In the genomic region with DNA sequence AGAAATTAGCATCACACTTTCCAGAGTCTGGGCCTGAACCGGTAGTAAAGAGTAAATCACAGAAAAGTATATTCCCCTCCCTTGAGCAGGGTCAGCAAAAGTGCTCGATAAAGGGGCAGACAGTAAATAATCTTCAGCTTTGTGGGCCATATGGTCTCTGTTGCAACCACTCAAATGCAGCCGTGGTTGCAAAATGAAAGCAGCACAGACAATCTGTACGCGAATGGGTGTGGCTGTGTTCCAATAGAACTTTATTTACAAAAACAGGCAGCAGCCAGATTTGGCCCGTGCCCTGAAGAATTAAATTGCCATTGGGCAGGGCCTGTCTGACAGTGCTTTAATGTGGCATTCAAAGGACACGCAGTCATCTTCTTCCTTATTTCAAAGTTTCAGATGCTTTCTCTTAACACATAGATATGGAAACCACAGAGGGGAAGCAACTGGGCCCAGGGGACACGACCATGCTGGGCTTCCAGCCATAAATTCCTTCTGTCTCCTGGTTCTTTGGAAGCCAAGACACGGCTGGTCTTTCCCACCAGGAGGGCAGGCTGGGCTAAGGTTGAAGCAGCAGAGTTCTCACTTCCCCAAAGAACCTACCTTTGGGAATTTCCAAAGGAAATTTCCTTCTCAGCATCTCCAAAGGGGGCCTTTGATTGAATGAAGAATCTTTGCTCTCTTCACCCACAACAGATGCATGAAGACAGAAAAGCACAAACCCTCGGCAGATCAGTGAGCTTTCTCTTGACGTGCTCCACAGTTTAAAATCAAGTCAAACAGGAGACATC, we compare ENCODE assay signal across 8 cellular contexts.
DNase-seq lines count a peak whose midpoint lies in the region; ATAC-seq, FAIRE-seq and TF ChIP-seq lines count a peak whose summit lies in the region.

No MANE protein-coding gene starts in this region.

- H3K9me3 ChIP-seq in GM12878 (replicated peaks; ENCODE audit: control insufficient read depth, insufficient read depth, low read length) = no peaks in the 10 kb centered on the region; the same call in 2 of the 3 replicates
- no peaks in the 10 kb centered on the region for H3K9me3 ChIP-seq in lower lobe of right lung

- no peaks in the 10 kb centered on the region for H3K36me3 Mint-ChIP-seq in activated CD8-positive, alpha-beta memory T cell treated with anti-CD3 and anti-CD28 coated beads, Interleukin-2, amount 10 ng/mL, durations not matched to agents 7 days and 5 days

- RAD21 ChIA-PET in GM12878 (lab: Charles Lee; ENCODE audit: unreplicated experiment) = no interaction called here

- H3K4me2 ChIP-seq in GM12878 (ENCODE audit: control insufficient read depth, insufficient read depth) = peak overlapping the region; percentile 17

- SMC1A ChIA-PET in GM12878 (lab: Charles Lee; ENCODE audit: uncharacterized antibody, unreplicated experiment) = interaction anchor here (0.9 kb wide), 1 partner anchor 167 kb away, joined by 3 read pairs; no protein-coding TSS in a partner anchor

- no peak overlapping the region for H2AFZ ChIP-seq in GM12878 (ENCODE audit: control insufficient read depth, low read depth, low read length)

- FAIRE-seq in GM12878 (lab: Jason Lieb, UNC) = no peak

- H3K27me3 Mint-ChIP-seq in activated CD8-positive, alpha-beta memory T cell treated with anti-CD3 and anti-CD28 coated beads, Interleukin-2, amount 10 ng/mL, durations not matched to agents 7 days and 5 days = peaks cover 8% of the 10 kb centered on the region

- no TSS peak for BruUV-seq in GM12878 (replicated peaks; lab: Mats Ljungman, UMichigan)

- 14% methylated on average over 11 of the region's 11 CpGs for WGBS in GM12878 (ENCODE audit: insufficient coverage, insufficient replicate concordance, low lambda C conversion rate, missing lambda C conversion rate)

- TF ChIP-seq CTCF in GM12878 (IDR thresholded peaks at IDR 0.05 in 2 of 3, conservative IDR thresholded peaks at IDR 0.05 in 1 of 3; ENCODE audit: control insufficient read depth in 2 of 3, extremely low read depth in 1 of 3, insufficient read depth in 1 of 3, low read depth in 3 of 3, low read length in 3 of 3) (no peak), lower lobe of right lung (IDR thresholded peaks at IDR 0.05) (no peak)

- no peaks in the 10 kb centered on the region for H3K79me2 ChIP-seq in GM12878 (ENCODE audit: control insufficient read depth, insufficient read depth, low read length)

- TF ChIP-seq EP300 in GM12878 (IDR thresholded peaks at IDR 0.05; ENCODE audit: borderline replicate concordance in 1 of 2, control insufficient read depth in 1 of 2, low read depth in 2 of 2, low read length in 2 of 2) = no peak

- H3K36me3 ChIP-seq in GM12878 (ENCODE audit: control insufficient read depth in 2 of 2, insufficient read depth in 2 of 2, low read length in 1 of 2) (no peaks in the 10 kb centered on the region), lower lobe of right lung (no peaks in the 10 kb centered on the region)

- CTCF ChIA-PET in activated CD8-positive, alpha-beta memory T cell treated with anti-CD3 and anti-CD28 coated beads, Interleukin-2, amount 10 ng/mL, durations not matched to agents 7 days and 5 days (lab: Charles Lee) = no interaction called here
- CTCF ChIA-PET in GM12878 (lab: Yijun Ruan, JAX) = interaction anchor here (1.3 kb wide), 1 partner anchor 9 kb away, joined by 5 read pairs; no protein-coding TSS in a partner anchor

- peaks cover 29% of the 10 kb centered on the region for H3K4me1 ChIP-seq in GM12878 (ENCODE audit: control insufficient read depth, insufficient read depth, low read length)
- H3K4me1 ChIP-seq in lower lobe of right lung = peaks cover 61% of the 10 kb centered on the region

- intact Hi-C loops in GM12878 (cut with micrococcal nuclease; ENCODE audit: unreplicated experiment) = loop anchor here (5.0 kb wide), 1 partner anchor 548 kb away; no protein-coding TSS in a partner anchor
- intact Hi-C loops in lower lobe of right lung (cut with DNase I) = no loop called here

- peaks cover 18% of the 10 kb centered on the region for H3K4me1 Mint-ChIP-seq in activated CD8-positive, alpha-beta memory T cell treated with anti-CD3 and anti-CD28 coated beads, Interleukin-2, amount 10 ng/mL, durations not matched to agents 7 days and 5 days

- no peak for DNase-seq in activated CD8-positive, alpha-beta memory T cell treated with anti-CD3 and anti-CD28 coated beads, Interleukin-2, amount 10 ng/mL, durations not matched to agents 7 days and 5 days
- no peak for DNase-seq in activated CD8-positive, alpha-beta memory T cell treated with anti-CD3 and anti-CD28 coated beads for 24 hours
- DNase-seq in NCI-H226 (peak; percentile 11), GM12878 (ENCODE audit: low read depth, low spot score) (no peak), lower lobe of right lung (peak; percentile 55), NCI-H1417 treated with DMSO at 0.1 percent for 48 hours (lab: John Stamatoyannopoulos, UW) (no peak)
- no peak for DNase-seq in activated CD4-positive, alpha-beta T cell treated with anti-CD3 and anti-CD28 coated beads, Interleukin-2, amount 50 U/mL, for 1 hour

- H3K27me3 ChIP-seq in GM12878 (replicated peaks in 1 of 2; ENCODE audit: control insufficient read depth in 2 of 2, insufficient read depth in 2 of 2, low read length in 1 of 2) (no peaks in the 10 kb centered on the region), lower lobe of right lung (ENCODE audit: low read depth) (no peaks in the 10 kb centered on the region)

- no peaks in the 10 kb centered on the region for H3K9me3 Mint-ChIP-seq in activated CD8-positive, alpha-beta memory T cell treated with anti-CD3 and anti-CD28 coated beads, Interleukin-2, amount 10 ng/mL, durations not matched to agents 7 days and 5 days (ENCODE audit: low read depth)

- H3K4me3 Mint-ChIP-seq in activated CD8-positive, alpha-beta memory T cell treated with anti-CD3 and anti-CD28 coated beads, Interleukin-2, amount 10 ng/mL, durations not matched to agents 7 days and 5 days = peak overlapping the region; percentile 2

- in situ Hi-C loops in GM12878 (cut with MboI) = no loop called here

- H3K27ac ChIP-seq in GM12878 (ENCODE audit: control insufficient read depth, insufficient read depth) (no peak overlapping the region), lower lobe of right lung (peak overlapping the region; percentile 61)

- no peak overlapping the region for H3K27ac Mint-ChIP-seq in activated CD8-positive, alpha-beta memory T cell treated with anti-CD3 and anti-CD28 coated beads, Interleukin-2, amount 10 ng/mL, durations not matched to agents 7 days and 5 days

- TF ChIP-seq RAD21 in GM12878 (IDR thresholded peaks at IDR 0.05; ENCODE audit: insufficient read depth, low read depth, low read length) = no peak

- no peak for ATAC-seq in activated CD8-positive, alpha-beta memory T cell treated with anti-CD3 and anti-CD28 coated beads, Interleukin-2, amount 10 ng/mL, durations not matched to agents 7 days and 5 days
- ATAC-seq in GM12878 (peak; percentile 87), lower lobe of right lung (peak; percentile 53 to 76), GM21360 (IDR thresholded peaks at IDR 0.05; ENCODE audit: unreplicated experiment) (no peak)

- TF ChIP-seq POLR2A in GM12878 (IDR thresholded peaks at IDR 0.05; ENCODE audit: low read depth, low read length) = no peak

- no peaks in the 10 kb centered on the region for H4K20me1 ChIP-seq in GM12878 (ENCODE audit: control insufficient read depth, insufficient read depth)

- no peak overlapping the region for H3K4me3 ChIP-seq in GM12878
- peak overlapping the region; percentile 18 for H3K4me3 ChIP-seq in lower lobe of right lung

- POLR2A ChIA-PET in GM12878 (lab: Charles Lee) = no interaction called here

- no peak overlapping the region for H3K9ac ChIP-seq in GM12878 (ENCODE audit: control insufficient read depth, insufficient read depth, low read length)

TF ChIP-seq in GM12878, 131 proteins besides CTCF, POLR2A, EP300 and RAD21 (continues in another document):
- TF ChIP-seq, protein P1, sequence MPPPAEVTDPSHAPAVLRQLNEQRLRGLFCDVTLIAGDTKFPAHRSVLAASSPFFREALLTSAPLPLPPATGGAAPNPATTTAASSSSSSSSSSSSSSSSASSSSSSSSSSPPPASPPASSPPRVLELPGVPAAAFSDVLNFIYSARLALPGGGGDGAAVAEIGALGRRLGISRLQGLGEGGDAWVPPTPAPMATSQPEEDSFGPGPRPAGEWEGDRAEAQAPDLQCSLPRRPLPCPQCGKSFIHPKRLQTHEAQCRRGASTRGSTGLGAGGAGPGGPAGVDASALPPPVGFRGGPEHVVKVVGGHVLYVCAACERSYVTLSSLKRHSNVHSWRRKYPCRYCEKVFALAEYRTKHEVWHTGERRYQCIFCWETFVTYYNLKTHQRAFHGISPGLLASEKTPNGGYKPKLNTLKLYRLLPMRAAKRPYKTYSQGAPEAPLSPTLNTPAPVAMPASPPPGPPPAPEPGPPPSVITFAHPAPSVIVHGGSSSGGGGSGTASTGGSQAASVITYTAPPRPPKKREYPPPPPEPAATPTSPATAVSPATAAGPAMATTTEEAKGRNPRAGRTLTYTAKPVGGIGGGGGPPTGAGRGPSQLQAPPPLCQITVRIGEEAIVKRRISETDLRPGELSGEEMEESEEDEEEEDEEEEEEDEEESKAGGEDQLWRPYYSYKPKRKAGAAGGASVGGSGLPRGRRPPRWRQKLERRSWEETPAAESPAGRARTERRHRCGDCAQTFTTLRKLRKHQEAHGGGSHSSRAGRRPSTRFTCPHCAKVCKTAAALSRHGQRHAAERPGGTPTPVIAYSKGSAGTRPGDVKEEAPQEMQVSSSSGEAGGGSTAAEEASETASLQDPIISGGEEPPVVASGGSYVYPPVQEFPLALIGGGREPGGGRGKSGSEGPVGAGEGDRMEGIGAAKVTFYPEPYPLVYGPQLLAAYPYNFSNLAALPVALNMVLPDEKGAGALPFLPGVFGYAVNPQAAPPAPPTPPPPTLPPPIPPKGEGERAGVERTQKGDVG (CRISPR knock-in tag; IDR thresholded peaks at IDR 0.05) = no peak
- peak; percentile 40 to 80; a peak in 3 of 4 replicates for TF ChIP-seq BHLHE40 (IDR thresholded peaks at IDR 0.05; ENCODE audit: borderline replicate concordance in 1 of 2, low read depth in 2 of 2, low read length in 1 of 2)
- peak in 1 of 2 experiments; percentile 43; a peak in 1 of 4 replicates for TF ChIP-seq ETV6 (conservative IDR thresholded peaks at IDR 0.05 in 1 of 2, IDR thresholded peaks at IDR 0.05 in 1 of 2; ENCODE audit: borderline replicate concordance in 1 of 2, low read depth in 1 of 2)
- peak; percentile 73 for TF ChIP-seq IKZF1 (conservative IDR thresholded peaks at IDR 0.05)
- TF ChIP-seq ESRRA (IDR thresholded peaks at IDR 0.05; ENCODE audit: low read length) = no peak
- TF ChIP-seq YY1 (IDR thresholded peaks at IDR 0.05; ENCODE audit: low read depth, low read length) = 0 out of 2 replicates have a peak, but pooled peaks have one; percentile 14

Comparison
In these comparisons a context has a peak if more than half of its experiments do, and no peak if none do; other contexts are left out.
1. ATAC-seq: peak in GM12878 (single experiment) and lower lobe of right lung (2 of 2); none in activated CD8-positive, alpha-beta memory T cell treated with anti-CD3 and anti-CD28 coated beads, Interleukin-2, amount 10 ng/mL, durations not matched to agents 7 days and 5 days (single experiment) and GM21360 (single experiment).
2. DNase-seq: peak in NCI-H226 (single experiment) and lower lobe of right lung (single experiment); none in activated CD8-positive, alpha-beta memory T cell treated with anti-CD3 and anti-CD28 coated beads, Interleukin-2, amount 10 ng/mL, durations not matched to agents 7 days and 5 days (single experiment), activated CD8-positive, alpha-beta memory T cell treated with anti-CD3 and anti-CD28 coated beads for 24 hours (single experiment), GM12878 (single experiment), NCI-H1417 treated with DMSO at 0.1 percent for 48 hours (single experiment) and activated CD4-positive, alpha-beta T cell treated with anti-CD3 and anti-CD28 coated beads, Interleukin-2, amount 50 U/mL, for 1 hour (single experiment).